ENCODE assay signal across 19 cellular contexts in the genomic region with DNA sequence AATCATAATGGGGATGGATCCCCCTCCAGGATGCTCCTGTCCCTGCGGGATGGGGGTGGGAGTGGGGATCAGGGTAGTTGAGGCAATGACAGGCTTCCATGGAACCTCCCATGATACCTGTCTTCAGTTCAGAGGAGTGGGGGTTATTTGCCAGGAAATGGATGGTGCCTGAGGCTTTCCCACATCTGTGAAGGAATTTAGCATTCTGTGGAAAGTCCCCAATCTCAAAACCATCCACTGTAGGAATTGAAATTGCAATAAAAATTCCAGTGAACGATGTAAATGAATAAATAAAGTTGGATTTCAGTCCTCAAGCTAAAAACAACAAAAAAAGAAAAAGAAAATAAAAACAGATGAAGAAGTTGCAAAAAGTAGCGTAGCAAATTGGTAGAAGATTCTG.
DNase-seq lines count a peak whose midpoint lies in the region; ATAC-seq and TF ChIP-seq lines count a peak whose summit lies in the region.
"Had no signal": no experiment of that assay in that cellular context is flagged by ENCODE, and none has a peak within 500 bp of the region (broad histone marks: within the 10 kb centered on the region; RNA-seq: fewer than 3 reads in every experiment).

No MANE protein-coding gene starts in this region.

- H3K18ac ChIP-seq in IMR-90 (ENCODE audit: low read depth, low read length) = peak overlapping the region; percentile 92; the same call in 1 of the 2 replicates

- peak overlapping the region; percentile 84; the same call in 1 of the 3 replicates for H2BK15ac ChIP-seq in IMR-90 (ENCODE audit: low read depth, low read length)

- no peaks in the 10 kb centered on the region for H3K9me3 ChIP-seq in IMR-90 (ENCODE audit: control insufficient read depth, insufficient read depth, low read length)
- H3K9me3 ChIP-seq in SK-N-MC (ENCODE audit: low read depth, low read length) = no peaks in the 10 kb centered on the region
- H3K9me3 ChIP-seq: A549, BE2C, HAP-1 had no signal

- H2AK5ac ChIP-seq in IMR-90 (ENCODE audit: low read depth, low read length) = peak overlapping the region; percentile 63; the same call in 1 of the 2 replicates

- TF ChIP-seq POLR2A in IMR-90 (IDR thresholded peaks at IDR 0.05; ENCODE audit: low read depth, low read length) = no peak

- peak overlapping the region; percentile 23; the same call in 1 of the 2 replicates for H3K23ac ChIP-seq in IMR-90 (ENCODE audit: low read depth, low read length)

- H3K56ac ChIP-seq in IMR-90 (ENCODE audit: extremely low read depth, insufficient read depth, low read length) = 0 out of 2 replicates have a peak overlapping the region, but pooled peaks have one; percentile 10

- in situ Hi-C loops in IMR-90 (cut with MboI; ENCODE audit: low sequenced_read_pairs) = no loop called here

- no peak overlapping the region for H2AFZ ChIP-seq in IMR-90 (replicated peaks; ENCODE audit: low read length, poor library complexity)

- peaks cover 21% of the 10 kb centered on the region for H3K4me1 ChIP-seq in IMR-90 (ENCODE audit: control insufficient read depth, insufficient read depth, low read length)
- H3K4me1 ChIP-seq: A549, BE2C, HAP-1 had no signal

- H3K14ac ChIP-seq in IMR-90 (replicated peaks; ENCODE audit: low read depth, low read length) = peak overlapping the region; percentile 72

- peak overlapping the region; percentile 90 for H2BK120ac ChIP-seq in IMR-90 (ENCODE audit: low read depth, low read length)

- no peak overlapping the region for H3K4me2 ChIP-seq in IMR-90 (ENCODE audit: low read depth, low read length)
- H3K4me2 ChIP-seq: A549; BLaER1 treated with 17β-estradiol and CSF1 and Interleukin-3, amounts not matched to agents 10 nM and 100 nM had no signal

- H3K36me3 ChIP-seq in IMR-90 (ENCODE audit: control insufficient read depth, insufficient read depth, low read length) = peaks cover 34% of the 10 kb centered on the region
- H3K36me3 ChIP-seq in SK-N-MC (ENCODE audit: insufficient read depth, low read length) = no peaks in the 10 kb centered on the region
- H3K36me3 ChIP-seq: BE2C; BLaER1 treated with 17β-estradiol and CSF1 and Interleukin-3, amounts not matched to agents 10 nM and 100 nM; HAP-1 had no signal

- H3K9ac ChIP-seq in IMR-90 (ENCODE audit: low read depth, low read length) (no peak overlapping the region), SK-N-MC (ENCODE audit: insufficient read length) (no peak overlapping the region)
- H3K9ac ChIP-seq: BLaER1 treated with 17β-estradiol and CSF1 and Interleukin-3, amounts not matched to agents 10 nM and 100 nM had no signal

- no CpG with 5 or more reads among the region's 3 CpGs for WGBS in IMR-90 (ENCODE audit: extremely low coverage in 2 of 2, insufficient read length in 1 of 2), 2 experiments

- no peaks in the 10 kb centered on the region for H4K20me1 ChIP-seq in IMR-90 (ENCODE audit: insufficient read depth, low read length)
- H4K20me1 ChIP-seq: BLaER1 treated with 17β-estradiol and CSF1 and Interleukin-3, amounts not matched to agents 10 nM and 100 nM had no signal

- no peak for TF ChIP-seq RAD21 in IMR-90 (IDR thresholded peaks at IDR 0.05; ENCODE audit: low read length)

- peak overlapping the region; percentile 75; the same call in 1 of the 2 replicates for H2BK20ac ChIP-seq in IMR-90 (ENCODE audit: low read depth, low read length)

- intact Hi-C loops in IMR-90 (cut with micrococcal nuclease) = no loop called here

- ATAC-seq in IMR-90 (ENCODE audit: low read depth) = no peak
- no peak for ATAC-seq in HG02938 (IDR thresholded peaks at IDR 0.05; ENCODE audit: unreplicated experiment)
- no peak for ATAC-seq in HG03432 (IDR thresholded peaks at IDR 0.05; ENCODE audit: unreplicated experiment)
- ATAC-seq: A549 had no signal

- POLR2A ChIA-PET in IMR-90 (lab: Charles Lee; ENCODE audit: unreplicated experiment) = no interaction called here

- H2AK9ac ChIP-seq in IMR-90 (replicated peaks; ENCODE audit: low read depth, low read length, poor library complexity) = no peak overlapping the region

- H3K27me3 ChIP-seq in IMR-90 (ENCODE audit: control insufficient read depth, insufficient read depth, low read length) = no peaks in the 10 kb centered on the region
- H3K27me3 ChIP-seq: BE2C; BLaER1 treated with 17β-estradiol and CSF1 and Interleukin-3, amounts not matched to agents 10 nM and 100 nM had no signal

- H2BK5ac ChIP-seq in IMR-90 (ENCODE audit: low read depth, low read length, poor library complexity, severe bottlenecking) = peak overlapping the region; percentile 98

- H4K5ac ChIP-seq in IMR-90 (ENCODE audit: low read depth, low read length) = peak overlapping the region; percentile 91

- dilution Hi-C loops in IMR-90 (cut with HindIII; ENCODE audit: low sequenced_read_pairs, unreplicated experiment) = no loop called here

- no TSS peak for BruUV-seq in IMR-90 (replicated peaks; lab: Mats Ljungman, UMichigan)

- no peak for TF ChIP-seq CTCF in IMR-90 (conservative IDR thresholded peaks at IDR 0.05; ENCODE audit: low read depth, low read length)

- H3K9me1 ChIP-seq in IMR-90 (ENCODE audit: insufficient read depth, low read length) = peaks cover 7% of the 10 kb centered on the region

- H3K27ac ChIP-seq in IMR-90 (ENCODE audit: insufficient read depth, low read length) (peak overlapping the region; percentile 50; the same call in 1 of the 2 replicates), SK-N-MC (no peak overlapping the region)
- H3K27ac ChIP-seq: 22Rv1; A549; BLaER1 treated with 17β-estradiol and CSF1 and Interleukin-3, amounts not matched to agents 10 nM and 100 nM had no signal

- H3K79me1 ChIP-seq in IMR-90 (ENCODE audit: low read depth in 1 of 2, low read length in 2 of 2) = peaks cover 43 to 60% of the 10 kb centered on the region in 2 experiments

- peak overlapping the region; percentile 94 for H3K4ac ChIP-seq in IMR-90 (ENCODE audit: low read depth, low read length)

- CTCF ChIA-PET in IMR-90 (lab: Yijun Ruan, JAX) = no interaction called here

- H4K91ac ChIP-seq in IMR-90 (ENCODE audit: insufficient read depth, low read depth, low read length) = peak overlapping the region; percentile 93

- H3K4me3 ChIP-seq in IMR-90 (ENCODE audit: insufficient read depth, low read depth, low read length) (no peak overlapping the region), SK-N-MC (no peak overlapping the region)
- H3K4me3 ChIP-seq: A549; BLaER1 treated with 17β-estradiol and CSF1 and Interleukin-3, amounts not matched to agents 10 nM and 100 nM; HAP-1 had no signal

- DNase-seq in A172 (ENCODE audit: low spot score) (peak; percentile 8), IMR-90 (no peak), SK-N-MC (ENCODE audit: low read depth, low spot score) (peak; percentile 16), hippocampal formation (lab: John Stamatoyannopoulos, UW) (no peak)
- DNase-seq: ACHN; AML-193; BE2C; CD4-positive, alpha-beta T cell; CD8-positive, alpha-beta memory T cell; DMS 273 treated with DMSO at 0.1 percent for 48 hours; DMS79; GOT3; HFFc6 had no signal

- peak overlapping the region; percentile 81 to 83; a peak in 3 of 4 replicates for H4K8ac ChIP-seq in IMR-90 (ENCODE audit: low read depth in 2 of 2, low read length in 2 of 2)

TF ChIP-seq in IMR-90, 13 proteins besides CTCF, POLR2A, EP300 and RAD21:
- TF ChIP-seq BHLHE40 (IDR thresholded peaks at IDR 0.05; ENCODE audit: low read depth, low read length) (no peak), ELK1 (IDR thresholded peaks at IDR 0.05; ENCODE audit: borderline replicate concordance, low read depth, low read length) (no peak), CHD1 (IDR thresholded peaks at IDR 0.05; ENCODE audit: low read depth, low read length) (no peak)

Comparison
In these comparisons a context has a peak if more than half of its experiments do, and no peak if none do; other contexts are left out.
1. DNase-seq: peak in A172 (single experiment) and SK-N-MC (single experiment); none in IMR-90 (single experiment) and hippocampal formation (0 of 2).